Comparison of ENCODE assay signal across 9 cellular contexts in genomic region chr6:156876302-156876701, GRCh38.
A peak's percentile ranks its signal among the peaks of the same experiment; 100 is the strongest.
DNase-seq lines count a peak whose midpoint lies in the region; ATAC-seq and TF ChIP-seq lines count a peak whose summit lies in the region.
"Had no signal": no experiment of that assay in that cellular context is flagged by ENCODE, and none has a peak within 500 bp of the region (broad histone marks: within the 10 kb centered on the region; RNA-seq: fewer than 3 reads in every experiment).

No MANE protein-coding gene starts in this region.

- peaks cover 58% of the 10 kb centered on the region for H4K20me1 ChIP-seq in OCI-LY3 (ENCODE audit: insufficient read depth, low read length)

- H3K27ac Mint-ChIP-seq in immature natural killer cell = no peak overlapping the region

- peaks cover 3% of the 10 kb centered on the region for H3K4me1 ChIP-seq in OCI-LY3 (ENCODE audit: low read length)

- no peaks in the 10 kb centered on the region for H3K36me3 ChIP-seq in OCI-LY3 (replicated peaks; ENCODE audit: low read depth, low read length)

- CTCF ChIA-PET in GM10248 (lab: Yijun Ruan, JAX) = interaction anchor here (0.8 to 4.9 kb wide), 4 partner anchors 8 to 23 kb away, joined by 3 to 17 read pairs (median 8); no protein-coding TSS in a partner anchor

- H3K9me3 Mint-ChIP-seq in immature natural killer cell = no peaks in the 10 kb centered on the region

- H3K4me3 ChIP-seq in OCI-LY3 (ENCODE audit: low read length) (no peak overlapping the region), epithelial cell of proximal tubule (ENCODE audit: low read depth, low read length) (no peak overlapping the region)

- no peak overlapping the region for H2AFZ ChIP-seq in OCI-LY3 (ENCODE audit: low read depth, low read length)

- H3K79me2 ChIP-seq in OCI-LY3 (ENCODE audit: low read length) = peaks cover 73% of the 10 kb centered on the region

- POLR2A ChIA-PET in GM10248 (lab: Yijun Ruan, JAX) = no interaction called here

- ATAC-seq in GM18519 (IDR thresholded peaks at IDR 0.05; ENCODE audit: low FRiP score, unreplicated experiment) = no peak

- no peaks in the 10 kb centered on the region for H3K9me3 ChIP-seq in OCI-LY3 (ENCODE audit: insufficient read depth, low read length)

- no peak overlapping the region for H3K9ac ChIP-seq in OCI-LY3 (ENCODE audit: low read length)

- peaks cover 63 to 93% of the 10 kb centered on the region in 2 donors for H3K4me1 Mint-ChIP-seq in immature natural killer cell

- TF ChIP-seq CTCF in GM10248 (IDR thresholded peaks at IDR 0.05; ENCODE audit: control extremely low read depth, extremely low read depth, low read depth, missing control alignments) (peak; percentile 42), OCI-LY3 (IDR thresholded peaks at IDR 0.05; ENCODE audit: low read depth, low read length) (peak; percentile 49), epithelial cell of proximal tubule (conservative IDR thresholded peaks at IDR 0.05; ENCODE audit: low read depth, low read length) (peak; percentile 61)

- H3K27me3 Mint-ChIP-seq in immature natural killer cell (ENCODE audit: low read depth in 3 of 3) = no peaks in the 10 kb centered on the region

- no peaks in the 10 kb centered on the region for H3K27me3 ChIP-seq in OCI-LY3 (ENCODE audit: low read depth, low read length)

- no peak overlapping the region for H3K4me3 Mint-ChIP-seq in immature natural killer cell

- no peaks in the 10 kb centered on the region for H3K36me3 Mint-ChIP-seq in immature natural killer cell

- no peak overlapping the region for H3K27ac ChIP-seq in OCI-LY3 (ENCODE audit: low read length)

- DNase-seq in GM10248 (ENCODE audit: extremely low spot score) (no peak), epithelial cell of proximal tubule (ENCODE audit: low read depth) (no peak), myocyte (ENCODE audit: low read depth) (peak; percentile 37), NCI-H748 (lab: John Stamatoyannopoulos, UW; ENCODE audit: unreplicated experiment) (no peak), immature natural killer cell (no peak)
- DNase-seq in stimulated activated CD4-positive, alpha-beta T cell treated with anti-CD3 and anti-CD28 coated beads, Interleukin-2, amount 100 ng/mL, for 24 hours = no peak
- DNase-seq: stimulated activated CD4-positive, alpha-beta T cell treated with anti-CD3 and anti-CD28 coated beads, Interleukin-2, amount 100 ng/mL, for 48 hours had no signal

- no peak overlapping the region for H3K4me2 ChIP-seq in OCI-LY3 (ENCODE audit: low read length)
